ENCODE assay signal across 8 cellular contexts in genomic region chr10:112140110-112140755, GRCh38. TPM values are rescaled to one million over a fixed set of nuclear protein-coding genes. Genes with fewer than 3 reads are reported as not detected.
A peak's percentile ranks its signal among the peaks of the same experiment; 100 is the strongest.
DNase-seq lines count a peak whose midpoint lies in the region; ATAC-seq, FAIRE-seq and TF ChIP-seq lines count a peak whose summit lies in the region.

No MANE protein-coding gene starts in this region.

- no peak for TF ChIP-seq EP300 in H1 (IDR thresholded peaks at IDR 0.05; ENCODE audit: borderline replicate concordance in 1 of 2, low read depth in 2 of 2, low read length in 2 of 2)

- H3K14ac ChIP-seq in H1 (ENCODE audit: insufficient read length), result no peak overlapping the region

- no peaks in the 10 kb centered on the region for H3K9me3 ChIP-seq in H1 (ENCODE audit: insufficient read depth in 2 of 2, low read depth in 1 of 2, low read length in 1 of 2)
- no peaks in the 10 kb centered on the region for H3K9me3 ChIP-seq in mucosa of descending colon

- H3K27ac Mint-ChIP-seq in activated CD4-positive, alpha-beta memory T cell treated with anti-CD3 and anti-CD28 coated beads, Interleukin-2, amount 10 ng/mL, durations not matched to agents 7 days and 5 days, result no peak overlapping the region

- WGBS in H1 (ENCODE audit: extremely low coverage in 1 of 2, insufficient coverage in 1 of 2, insufficient read length in 1 of 2, insufficient replicate concordance in 2 of 2, low coverage in 1 of 2, low lambda C conversion rate in 2 of 2, missing lambda C conversion rate in 1 of 2), 2 experiments, result 23% methylated on average over 10 of the region's 10 CpGs; no CpG with 5 or more reads in 1 of the 2 experiments

- ATAC-seq in GM19351 (IDR thresholded peaks at IDR 0.05; ENCODE audit: unreplicated experiment) (peak; percentile 98), HG03378 (IDR thresholded peaks at IDR 0.05; ENCODE audit: unreplicated experiment) (peak; percentile 99), mucosa of descending colon (peak; percentile 92)

- TF ChIP-seq RAD21 in H1 (IDR thresholded peaks at IDR 0.05 in 1 of 2, conservative IDR thresholded peaks at IDR 0.05 in 1 of 2; ENCODE audit: low read depth in 2 of 2, low read length in 2 of 2), result peak; percentile 85 to 90

- no peak overlapping the region for H2BK120ac ChIP-seq in H1 (replicated peaks; ENCODE audit: low read depth, low read length)

- peak; percentile 28 for FAIRE-seq in H1 (lab: Jason Lieb, UNC)

- DNase-seq in COLO829 (ENCODE audit: low spot score) (peak; percentile 76), NCI-H526 treated with DMSO at 0.1 percent for 48 hours (lab: John Stamatoyannopoulos, UW) (peak; percentile 58), H1 (ENCODE audit: low read depth in 1 of 2, low spot score in 2 of 2) (peak; percentile 75 to 96), mucosa of descending colon (peak; percentile 63 to 81 (median 76))
- DNase-seq in activated CD4-positive, alpha-beta memory T cell treated with anti-CD3 and anti-CD28 coated beads, Interleukin-2, amount 10 ng/mL, durations not matched to agents 7 days and 5 days, result peak; percentile 77
- peak; percentile 50 to 65 for DNase-seq in stimulated activated CD8-positive, alpha-beta memory T cell treated with anti-CD3 and anti-CD28 coated beads, Interleukin-7, amount 100 ng/mL, for 48 hours (ENCODE audit: extremely low read depth in 1 of 2, low read depth in 1 of 2)

- H3K4me2 ChIP-seq in H1 (ENCODE audit: insufficient read depth in 1 of 2, low read depth in 2 of 2, low read length in 2 of 2), result no peak overlapping the region

- H3K36me3 ChIP-seq in H1 (ENCODE audit: control insufficient read depth in 2 of 4, insufficient read depth in 4 of 4, low read length in 3 of 4) (no peaks in the 10 kb centered on the region), mucosa of descending colon (ENCODE audit: low read depth) (no peaks in the 10 kb centered on the region)

- H2BK20ac ChIP-seq in H1 (ENCODE audit: low read length), result no peak overlapping the region

- no peak overlapping the region for H3K4me3 Mint-ChIP-seq in activated CD4-positive, alpha-beta memory T cell treated with anti-CD3 and anti-CD28 coated beads, Interleukin-2, amount 10 ng/mL, durations not matched to agents 7 days and 5 days

- CTCF ChIA-PET in activated CD4-positive, alpha-beta memory T cell treated with anti-CD3 and anti-CD28 coated beads, Interleukin-2, amount 10 ng/mL, durations not matched to agents 7 days and 5 days (lab: Charles Lee), result interaction anchor here (0.8 to 5.0 kb wide), 7 partner anchors 10 to 519 kb away, joined by 3 to 23 read pairs (median 3); partner anchors contain the start of genes VTI1A and ZDHHC6
- CTCF ChIA-PET in H1 (lab: Charles Lee; ENCODE audit: partially characterized antibody), result interaction anchor here (0.5 to 10.8 kb wide), 30 partner anchors 9 to 1499 kb away, joined by 3 to 286 read pairs (median 4); no protein-coding TSS in a partner anchor

- no peaks in the 10 kb centered on the region for H3K36me3 Mint-ChIP-seq in activated CD4-positive, alpha-beta memory T cell treated with anti-CD3 and anti-CD28 coated beads, Interleukin-2, amount 10 ng/mL, durations not matched to agents 7 days and 5 days (ENCODE audit: low read depth)

- no peak for TF ChIP-seq POLR2A in H1 (IDR thresholded peaks at IDR 0.05; ENCODE audit: control extremely low read depth in 1 of 2, low read depth in 2 of 2, low read length in 2 of 2)

- POLR2A ChIA-PET in activated CD4-positive, alpha-beta memory T cell treated with anti-CD3 and anti-CD28 coated beads, Interleukin-2, amount 10 ng/mL, durations not matched to agents 7 days and 5 days (lab: Charles Lee), result no interaction called here
- POLR2A ChIA-PET in H1 (lab: Charles Lee; ENCODE audit: partially characterized antibody), result no interaction called here

- no peak overlapping the region for H4K5ac ChIP-seq in H1 (ENCODE audit: insufficient read length, low read depth, low read length)

- H3K27me3 Mint-ChIP-seq in activated CD4-positive, alpha-beta memory T cell treated with anti-CD3 and anti-CD28 coated beads, Interleukin-2, amount 10 ng/mL, durations not matched to agents 7 days and 5 days, result peaks cover 1% of the 10 kb centered on the region

- H3K4ac ChIP-seq in H1 (replicated peaks; ENCODE audit: insufficient read length, low read depth, low read length), result no peak overlapping the region

- no peak overlapping the region for H2BK15ac ChIP-seq in H1 (ENCODE audit: low read length)

- H3K4me3 ChIP-seq in H1 (ENCODE audit: extremely low read depth in 1 of 4, insufficient read depth in 2 of 4, low read depth in 3 of 4, low read length in 4 of 4) (no peak overlapping the region), mucosa of descending colon (no peak overlapping the region)

- no peak overlapping the region for H2AK5ac ChIP-seq in H1 (ENCODE audit: low read depth, low read length)

- no peak overlapping the region for H2BK5ac ChIP-seq in H1 (ENCODE audit: low read depth, low read length)

- H3K9me3 Mint-ChIP-seq in activated CD4-positive, alpha-beta memory T cell treated with anti-CD3 and anti-CD28 coated beads, Interleukin-2, amount 10 ng/mL, durations not matched to agents 7 days and 5 days, result no peaks in the 10 kb centered on the region

- no peaks in the 10 kb centered on the region; a peak in 2 of 7 replicates for H3K4me1 ChIP-seq in H1 (replicated peaks in 1 of 4; ENCODE audit: control insufficient read depth in 3 of 4, insufficient read depth in 4 of 4, low read length in 3 of 4)
- H3K4me1 ChIP-seq in mucosa of descending colon (ENCODE audit: low read depth), result no peaks in the 10 kb centered on the region

- peaks cover 3% of the 10 kb centered on the region for H3K4me1 Mint-ChIP-seq in activated CD4-positive, alpha-beta memory T cell treated with anti-CD3 and anti-CD28 coated beads, Interleukin-2, amount 10 ng/mL, durations not matched to agents 7 days and 5 days

- no peak overlapping the region for H2BK12ac ChIP-seq in H1 (ENCODE audit: low read depth, low read length)

- H3K18ac ChIP-seq in H1 (ENCODE audit: extremely low read depth, low read length), result no peak overlapping the region

- no peak overlapping the region for H3K27ac ChIP-seq in H1 (ENCODE audit: low read depth, low read length)

- no peaks in the 10 kb centered on the region for H3K27me3 ChIP-seq in H1 (replicated peaks in 1 of 4; ENCODE audit: control insufficient read depth in 3 of 4, extremely low read depth in 1 of 4, insufficient read depth in 3 of 4, low read length in 3 of 4)

- no peak overlapping the region for H3K9ac ChIP-seq in H1 (replicated peaks in 1 of 4; ENCODE audit: extremely low read depth in 1 of 4, low read depth in 3 of 4, low read length in 3 of 4)

- no peaks in the 10 kb centered on the region for H3K79me2 ChIP-seq in H1 (ENCODE audit: control insufficient read depth in 1 of 2, insufficient read depth in 2 of 2, low read length in 2 of 2)

- H3K23ac ChIP-seq in H1 (ENCODE audit: insufficient read length), result no peak overlapping the region

- no peaks in the 10 kb centered on the region for H4K20me1 ChIP-seq in H1 (replicated peaks in 1 of 2; ENCODE audit: control insufficient read depth in 1 of 2, insufficient read depth in 2 of 2, low read length in 2 of 2)

- H4K8ac ChIP-seq in H1 (ENCODE audit: extremely low read depth, insufficient read depth, low read length), result no peak overlapping the region

- no peak overlapping the region for H4K91ac ChIP-seq in H1 (replicated peaks; ENCODE audit: insufficient read length, low read length)

- no peaks in the 10 kb centered on the region for H3K79me1 ChIP-seq in H1 (ENCODE audit: low read depth, low read length)

- no peaks in the 10 kb centered on the region for H3K23me2 ChIP-seq in H1 (ENCODE audit: low read depth, low read length)

- intact Hi-C loops in mucosa of descending colon (cut with DNase I, micrococcal nuclease), result no loop called here

- peak; percentile 86 to 99 (median 97) for TF ChIP-seq CTCF in H1 (IDR thresholded peaks at IDR 0.05; ENCODE audit: control extremely low read depth in 1 of 3, insufficient read depth in 1 of 3, low read depth in 1 of 3, low read length in 3 of 3)
- TF ChIP-seq CTCF in mucosa of descending colon (IDR thresholded peaks at IDR 0.05), result peak; percentile 72

- no peak overlapping the region; the same call in 1 of the 2 replicates for H2AFZ ChIP-seq in H1 (ENCODE audit: low read length)

- no peak overlapping the region for H3K56ac ChIP-seq in H1 (replicated peaks; ENCODE audit: insufficient read length, low read depth, low read length)

TF ChIP-seq in H1, 55 proteins besides CTCF, POLR2A, EP300 and RAD21:
- TF ChIP-seq SP2 (IDR thresholded peaks at IDR 0.05; ENCODE audit: low read length) (no peak), TEAD4 (IDR thresholded peaks at IDR 0.05; ENCODE audit: low read depth, low read length) (peak; percentile 84), USF2 (IDR thresholded peaks at IDR 0.05; ENCODE audit: low read length) (no peak), KDM4A (IDR thresholded peaks at IDR 0.05; ENCODE audit: low read depth, low read length, severe bottlenecking) (no peak), SP1 (IDR thresholded peaks at IDR 0.05; ENCODE audit: low read depth, low read length) (no peak), JUN (IDR thresholded peaks at IDR 0.05; ENCODE audit: low read depth, low read length) (no peak), YY1 (IDR thresholded peaks at IDR 0.05; ENCODE audit: low read depth, low read length) (0 out of 2 replicates have a peak, but pooled peaks have one; percentile 59), TCF12 (IDR thresholded peaks at IDR 0.05; ENCODE audit: low read depth, low read length) (0 out of 2 replicates have a peak, but pooled peaks have one; percentile 41), RXRA (IDR thresholded peaks at IDR 0.05; ENCODE audit: insufficient read depth, low read depth, low read length) (no peak)
TF ChIP-seq in H1: peak in this region for 3.

RNA-seq across cellular contexts. Expression of gene GPAM, which starts 43.3 kb away (rescaled TPM):
- total RNA-seq in activated CD4-positive, alpha-beta memory T cell treated with anti-CD3 and anti-CD28 coated beads, Interleukin-2, amount 10 ng/mL, durations not matched to agents 7 days and 5 days, result 1 to 10 TPM; 3.8 to 5.5 TPM
- 15.5 and 18.5 TPM in 2 replicates for total RNA-seq in H1 (2021; fragmentation: NEBNext Ultra II Directional; extraction: Animal tissue kit (Norgen Biotek cat#: 25700))
- polyA plus RNA-seq in H1 (2011; rRNA removed), result 3.4 and 5.5 TPM in 2 replicates
- polyA plus RNA-seq in H1 (2011; cell fraction: cytosol; rRNA removed), result 5.7 TPM
- polyA plus RNA-seq in H1 (2011; cell fraction: nucleus; rRNA removed), result 7.4 TPM
- 5.0 to 7.6 TPM (median 6.3 TPM) in 4 replicates for polyA plus RNA-seq in H1 (2012, experiment 1 of 2)
- 0.41 TPM for polyA plus RNA-seq in H1 (2012, experiment 2 of 2)
- 12.1 TPM for polyA plus RNA-seq in H1 (2013, experiment 1 of 2)
- 11.8 TPM for polyA plus RNA-seq in H1 (2013, experiment 2 of 2)
- 16.1 and 24.3 TPM in 2 replicates for polyA minus RNA-seq in H1 (2011; rRNA and poly(A)+ RNA removed)
- polyA minus RNA-seq in H1 (2011; cell fraction: cytosol; rRNA and poly(A)+ RNA removed), result 5.5 TPM
- 25.0 TPM for polyA minus RNA-seq in H1 (2011; cell fraction: nucleus; rRNA and poly(A)+ RNA removed)
- total RNA-seq in mucosa of descending colon, result 10 to 100 TPM in 1 of 3 donors, 1 to 10 TPM in 2; 5.8 to 15.5 (median 9.8) TPM
